ENCODE assay signal across 24 cellular contexts in genomic region chr7:53113424-53113823, GRCh38.
DNase-seq lines count a peak whose midpoint lies in the region; ATAC-seq and TF ChIP-seq lines count a peak whose summit lies in the region.
"Had no signal": no experiment of that assay in that cellular context is flagged by ENCODE, and none has a peak within 500 bp of the region (broad histone marks: within the 10 kb centered on the region; RNA-seq: fewer than 3 reads in every experiment).

No MANE protein-coding gene starts in this region.

- ATAC-seq in Right ventricle myocardium superior (ENCODE audit: poor library complexity) = no peak
- ATAC-seq in aorta (ENCODE audit: low FRiP score) = no peak
- ATAC-seq: A549, GM12878 had no signal

- no peak for TF ChIP-seq RAD21 in neural cell (conservative IDR thresholded peaks at IDR 0.05)

- no peak overlapping the region for H3K4me2 ChIP-seq in neural cell (ENCODE audit: low read length)
- no peak overlapping the region for H3K4me2 ChIP-seq in smooth muscle cell
- H3K4me2 ChIP-seq: A549, BLaER1 had no signal

- no peaks in the 10 kb centered on the region for H3K36me3 ChIP-seq in cardiac muscle cell
- no peaks in the 10 kb centered on the region for H3K36me3 ChIP-seq in neural cell (ENCODE audit: insufficient read depth, low read length)
- H3K36me3 ChIP-seq in smooth muscle cell (ENCODE audit: low read depth) = no peaks in the 10 kb centered on the region
- H3K36me3 ChIP-seq in aorta (ENCODE audit: control insufficient read depth in 1 of 2, insufficient read depth in 2 of 2, low read length in 1 of 2) = no peaks in the 10 kb centered on the region
- H3K36me3 ChIP-seq: BE2C, BLaER1 had no signal

- no peaks in the 10 kb centered on the region for H3K27me3 ChIP-seq in cardiac muscle cell
- no peaks in the 10 kb centered on the region for H3K27me3 ChIP-seq in neural cell (ENCODE audit: insufficient read depth, low read depth, low read length)
- no peaks in the 10 kb centered on the region for H3K27me3 ChIP-seq in smooth muscle cell (ENCODE audit: low read depth)
- no peaks in the 10 kb centered on the region for H3K27me3 ChIP-seq in aorta (ENCODE audit: control insufficient read depth in 1 of 2, insufficient read depth in 2 of 2, low read length in 1 of 2)
- H3K27me3 ChIP-seq in dorsolateral prefrontal cortex = no peaks in the 10 kb centered on the region
- H3K27me3 ChIP-seq: BE2C, BLaER1 had no signal

- no peak overlapping the region for H2AFZ ChIP-seq in neural cell (ENCODE audit: low read depth, low read length)
- peak overlapping the region; percentile 3 for H2AFZ ChIP-seq in smooth muscle cell (ENCODE audit: low read depth)

- peaks cover 19% of the 10 kb centered on the region for H3K4me1 ChIP-seq in cardiac muscle cell (ENCODE audit: low read depth)
- H3K4me1 ChIP-seq in smooth muscle cell (ENCODE audit: low read depth) = no peaks in the 10 kb centered on the region
- H3K4me1 ChIP-seq in aorta (ENCODE audit: control insufficient read depth in 1 of 2, insufficient read depth in 2 of 2, low read length in 2 of 2) = peaks cover 2 to 3% of the 10 kb centered on the region in 2 donors
- H3K4me1 ChIP-seq: A549, BE2C, BLaER1 had no signal

- peak overlapping the region; percentile 58 for H3K27ac ChIP-seq in cardiac muscle cell
- no peak overlapping the region for H3K27ac ChIP-seq in neural cell (ENCODE audit: low read length)
- H3K27ac ChIP-seq in smooth muscle cell (ENCODE audit: low read depth) = no peak overlapping the region
- no peak overlapping the region for H3K27ac ChIP-seq in aorta (ENCODE audit: low read depth in 1 of 2, low read length in 2 of 2)
- H3K27ac ChIP-seq in dorsolateral prefrontal cortex = no peak overlapping the region
- H3K27ac ChIP-seq: 22Rv1, A549, BLaER1 had no signal

- no peak overlapping the region for H3K4me3 ChIP-seq in cardiac muscle cell
- no peak overlapping the region for H3K4me3 ChIP-seq in neural cell (ENCODE audit: low read length)
- H3K4me3 ChIP-seq in smooth muscle cell = no peak overlapping the region
- no peak overlapping the region for H3K4me3 ChIP-seq in aorta (ENCODE audit: low read length in 2 of 2)
- no peak overlapping the region for H3K4me3 ChIP-seq in dorsolateral prefrontal cortex
- H3K4me3 ChIP-seq: A549, BLaER1, GM12878 had no signal

- H3K9ac ChIP-seq in neural cell (ENCODE audit: low read length) (no peak overlapping the region), smooth muscle cell (ENCODE audit: low read depth) (no peak overlapping the region)
- H3K9ac ChIP-seq: BLaER1 had no signal

- 84% methylated on average over 4 of the region's 4 CpGs for WGBS in smooth muscle cell (ENCODE audit: low lambda C conversion rate)
- 91 to 93% methylated on average over 4 of the region's 4 CpGs for WGBS in aorta, 2 donors

- no peaks in the 10 kb centered on the region for H3K9me3 ChIP-seq in cardiac muscle cell (ENCODE audit: low read depth)
- H3K9me3 ChIP-seq in neural cell (ENCODE audit: low read length) = no peaks in the 10 kb centered on the region
- no peaks in the 10 kb centered on the region for H3K9me3 ChIP-seq in smooth muscle cell (replicated peaks; ENCODE audit: low read depth)
- no peaks in the 10 kb centered on the region for H3K9me3 ChIP-seq in aorta (ENCODE audit: control insufficient read depth, low read length)
- H3K9me3 ChIP-seq: A549, BE2C, BLaER1 had no signal

- H4K20me1 ChIP-seq in neural cell (ENCODE audit: insufficient read depth) (no peaks in the 10 kb centered on the region), smooth muscle cell (ENCODE audit: low read depth) (no peaks in the 10 kb centered on the region)
- H4K20me1 ChIP-seq: BLaER1 had no signal

- TF ChIP-seq EP300 in neural cell (conservative IDR thresholded peaks at IDR 0.05; ENCODE audit: poor library complexity, severe bottlenecking) = peak; percentile 58

- TF ChIP-seq CTCF in cardiac muscle cell (IDR thresholded peaks at IDR 0.05; ENCODE audit: low read depth, low read length) (no peak), neural cell (IDR thresholded peaks at IDR 0.05; ENCODE audit: poor library complexity, severe bottlenecking) (no peak), smooth muscle cell (IDR thresholded peaks at IDR 0.05; ENCODE audit: borderline replicate concordance, insufficient read depth, poor library complexity, severe bottlenecking) (no peak), dorsolateral prefrontal cortex (IDR thresholded peaks at IDR 0.05 in 54 of 56, conservative IDR thresholded peaks at IDR 0.05 in 2 of 56; ENCODE audit: low read depth in 1 of 56, partially characterized antibody in 56 of 56) (no peak)

- H3F3A ChIP-seq in neural cell (ENCODE audit: insufficient read depth, low read length, poor library complexity, severe bottlenecking) (no peaks in the 10 kb centered on the region), smooth muscle cell (ENCODE audit: low read depth) (no peaks in the 10 kb centered on the region)

- intact Hi-C loops in Right ventricle myocardium superior (cut with DNase I) = no loop called here
- intact Hi-C loops in aorta (cut with DNase I) = no loop called here
- intact Hi-C loops in dorsolateral prefrontal cortex (cut with DNase I) = no loop called here

- no peaks in the 10 kb centered on the region for H3K9me2 ChIP-seq in neural cell (ENCODE audit: insufficient read depth, low read length)

- no peaks in the 10 kb centered on the region for H3K79me2 ChIP-seq in neural cell (replicated peaks; ENCODE audit: insufficient read depth, low read length)
- H3K79me2 ChIP-seq in smooth muscle cell (ENCODE audit: low read depth) = no peaks in the 10 kb centered on the region

- DNase-seq in cardiac muscle cell (ENCODE audit: low read depth in 1 of 2, low spot score in 1 of 2) (peak in 1 of 2 donors; percentile 55), Right ventricle myocardium superior (no peak), smooth muscle cell (lab: John Stamatoyannopoulos, UW; ENCODE audit: unreplicated experiment) (no peak), aorta (no peak), dorsolateral prefrontal cortex (no peak)
- DNase-seq: AML-193; BE2C; C1 segment of cervical spinal cord; CD4-positive, alpha-beta memory T cell; CD4-positive, CD25-positive, alpha-beta regulatory T cell; CD8-positive, alpha-beta memory T cell; COR-L47; DMS 273 treated with DMSO at 0.1 percent for 48 hours; DMS153; DMS53; DMS79; DND-41; EL; GDM1 had no signal

TF ChIP-seq in neural cell, 6 proteins besides CTCF, POLR2A, EP300 and RAD21:
- TF ChIP-seq REST (IDR thresholded peaks at IDR 0.05; ENCODE audit: borderline replicate concordance) (no peak), TAF1 (IDR thresholded peaks at IDR 0.05; ENCODE audit: low read depth) (no peak), MXI1 (conservative IDR thresholded peaks at IDR 0.05; ENCODE audit: poor library complexity, severe bottlenecking) (no peak), EZH2 (IDR thresholded peaks at IDR 0.05; ENCODE audit: borderline replicate concordance, insufficient read depth, low read length, poor library complexity, severe bottlenecking) (no peak)
